Comparison of ENCODE assay signal across 16 cellular contexts in genomic region chr15:55796321-55796965, GRCh38. TPM values are rescaled to one million over a fixed set of nuclear protein-coding genes. Genes with fewer than 3 reads are reported as not detected.
DNase-seq lines count a peak whose midpoint lies in the region; TF ChIP-seq lines count a peak whose summit lies in the region.
"Had no signal": no experiment of that assay in that cellular context is flagged by ENCODE, and none has a peak within 500 bp of the region (broad histone marks: within the 10 kb centered on the region; RNA-seq: fewer than 3 reads in every experiment).

No MANE protein-coding gene starts in this region.

- TF ChIP-seq CTCF in fibroblast of villous mesenchyme (IDR thresholded peaks at IDR 0.05; ENCODE audit: insufficient read depth, low read depth, low read length): no peak
- no peak for TF ChIP-seq CTCF in thyroid gland (IDR thresholded peaks at IDR 0.05)
- no peak for TF ChIP-seq CTCF in testis (IDR thresholded peaks at IDR 0.05)
- no peak for TF ChIP-seq CTCF in endothelial cell (IDR thresholded peaks at IDR 0.05; ENCODE audit: unreplicated experiment)

- H3K9me3 ChIP-seq in SJCRH30 (replicated peaks): peaks cover 9% of the 10 kb centered on the region; the same call in 1 of the 2 replicates
- H3K9me3 ChIP-seq in thyroid gland: no peaks in the 10 kb centered on the region
- H3K9me3 ChIP-seq in testis: no peaks in the 10 kb centered on the region

- H3K36me3 Mint-ChIP-seq in endothelial cell (ENCODE audit: low read depth, unreplicated experiment): peaks cover 17% of the 10 kb centered on the region

- TF ChIP-seq POLR2A in thyroid gland (IDR thresholded peaks at IDR 0.05) (no peak), testis (IDR thresholded peaks at IDR 0.05) (no peak)

- intact Hi-C loops in thyroid gland (cut with DNase I): loop anchor here (5.0 kb wide), 1 partner anchor 149 kb away; no protein-coding TSS in a partner anchor
- intact Hi-C loops in testis (cut with DNase I; ENCODE audit: low total_unique reads): no loop called here

- no peak overlapping the region for H3K27ac Mint-ChIP-seq in endothelial cell (ENCODE audit: unreplicated experiment)
- H3K27ac Mint-ChIP-seq: activated T-helper 1 cell treated with anti-CD3 and anti-CD28 coated beads, Interleukin-12 subunit alpha, Interleukin-12 subunit beta, Interleukin-2, Interleukin-4 antibody, amounts not matched to agents 30 ng/mL and 10 ng/mL and 1 ng/mL, durations not matched to agents 14 hours and 24 hours and 36 hours; memory B cell; T-helper 2 cell treated with Interferon-gamma antibody and Interleukin-4, amounts not matched to agents 5 μg/mL and 100 μg/mL, for 36 hours had no signal

- H3K4me1 Mint-ChIP-seq in endothelial cell (ENCODE audit: unreplicated experiment): peaks cover 16% of the 10 kb centered on the region
- H3K4me1 Mint-ChIP-seq: memory B cell had no signal

- H3K4me3 ChIP-seq in SJCRH30 (no peak overlapping the region), fibroblast of villous mesenchyme (ENCODE audit: low read depth, low read length) (no peak overlapping the region), thyroid gland (replicated peaks in 1 of 3) (no peak overlapping the region), testis (no peak overlapping the region)
- H3K4me3 ChIP-seq: A549, spleen had no signal

- H3K36me3 ChIP-seq in SJCRH30 (no peaks in the 10 kb centered on the region), thyroid gland (no peaks in the 10 kb centered on the region), testis (ENCODE audit: low read depth, missing control alignments) (no peaks in the 10 kb centered on the region)
- H3K36me3 ChIP-seq: spleen had no signal

- H3K27me3 Mint-ChIP-seq in endothelial cell (ENCODE audit: unreplicated experiment): peaks cover 2% of the 10 kb centered on the region

- no peak overlapping the region for H3K4me3 Mint-ChIP-seq in endothelial cell (ENCODE audit: unreplicated experiment)
- H3K4me3 Mint-ChIP-seq: activated T-helper 1 cell treated with anti-CD3 and anti-CD28 coated beads, Interleukin-12 subunit alpha, Interleukin-12 subunit beta, Interleukin-2, Interleukin-4 antibody, amounts not matched to agents 30 ng/mL and 10 ng/mL and 1 ng/mL, durations not matched to agents 14 hours and 24 hours and 36 hours; memory B cell; T-helper 2 cell treated with Interferon-gamma antibody and Interleukin-4, amounts not matched to agents 5 μg/mL and 100 μg/mL, for 36 hours had no signal

- H3K27me3 ChIP-seq in SJCRH30: no peaks in the 10 kb centered on the region
- H3K27me3 ChIP-seq in thyroid gland: no peaks in the 10 kb centered on the region
- H3K27me3 ChIP-seq in testis: no peaks in the 10 kb centered on the region

- peak; percentile 43 for DNase-seq in NCI-H82 (lab: John Stamatoyannopoulos, UW)
- no peak for DNase-seq in NCI-H82 treated with DMSO at 0.1 percent for 48 hours (lab: John Stamatoyannopoulos, UW; ENCODE audit: unreplicated experiment)
- DNase-seq in SJCRH30: peak; percentile 73 to 83
- DNase-seq in fibroblast of villous mesenchyme (ENCODE audit: low read depth): peak; percentile 30
- DNase-seq in thyroid gland: peak; percentile 66 to 79
- DNase-seq in testis: no peak
- DNase-seq in activated naive CD4-positive, alpha-beta T cell (lab: John Stamatoyannopoulos, UW): no peak
- no peak for DNase-seq in endothelial cell (ENCODE audit: low spot score)
- DNase-seq: C1 segment of cervical spinal cord; effector memory CD4-positive, alpha-beta T cell; NCI-H2029; spleen had no signal

- peaks cover 8% of the 10 kb centered on the region for H3K9me3 Mint-ChIP-seq in endothelial cell (ENCODE audit: unreplicated experiment)

- 26 to 32% methylated on average over 4 of the region's 4 CpGs for WGBS in thyroid gland, 2 donors
- WGBS in testis, 2 donors: 62 to 67% methylated on average over 4 of the region's 4 CpGs

- H3K4me1 ChIP-seq in SJCRH30 (peaks cover 46% of the 10 kb centered on the region), thyroid gland (peaks cover 21 to 23% of the 10 kb centered on the region in 2 donors), testis (no peaks in the 10 kb centered on the region)
- H3K4me1 ChIP-seq: spleen had no signal

- H3K27ac ChIP-seq in SJCRH30: no peak overlapping the region
- peak overlapping the region; percentile 31 to 78 (median 72) for H3K27ac ChIP-seq in thyroid gland
- H3K27ac ChIP-seq in testis: no peak overlapping the region
- H3K27ac ChIP-seq: A549, spleen had no signal

RNA-seq across cellular contexts. Expression of gene PRTG, which starts 53.5 kb away (rescaled TPM):
- 43.5 and 50.3 TPM in 2 replicates for total RNA-seq in SJCRH30 (2014; rRNA removed; shearing (Covaris generic))
- 6.4 and 6.9 TPM in 2 replicates for total RNA-seq in fibroblast of villous mesenchyme
- 100 to 1,000 TPM in 1 of 4 donors, 10 to 100 TPM in 3; 40.3 to 146 (median 89.0) TPM for total RNA-seq in thyroid gland
- total RNA-seq in testis: 10 to 100 TPM; 26.3 to 29.7 TPM
- polyA plus RNA-seq in testis (ENCODE audit: insufficient read depth, low read depth, low replicate concordance): 14.7 TPM
- 165 TPM for total RNA-seq in endothelial cell (ENCODE audit: unreplicated experiment)
- total RNA-seq: activated T-helper 1 cell treated with anti-CD3 and anti-CD28 coated beads, Interleukin-12 subunit alpha, Interleukin-12 subunit beta, Interleukin-2, Interleukin-4 antibody, amounts not matched to agents 30 ng/mL and 10 ng/mL and 1 ng/mL, durations not matched to agents 14 hours and 24 hours and 36 hours had no signal

Comparison
In these comparisons a context has a peak if more than half of its experiments do, and no peak if none do; other contexts are left out.
1. DNase-seq: peak in NCI-H82 (single experiment), SJCRH30 (2 of 2), fibroblast of villous mesenchyme (single experiment) and thyroid gland (2 of 2); none in NCI-H82 treated with DMSO at 0.1 percent for 48 hours (single experiment), testis (single experiment), activated naive CD4-positive, alpha-beta T cell (0 of 4) and endothelial cell (single experiment).
2. H3K27ac ChIP-seq: peak in thyroid gland (3 of 3); none in SJCRH30 (single experiment) and testis (0 of 2).